1 cellular context compared by ENCODE assay signal in the genomic region with DNA sequence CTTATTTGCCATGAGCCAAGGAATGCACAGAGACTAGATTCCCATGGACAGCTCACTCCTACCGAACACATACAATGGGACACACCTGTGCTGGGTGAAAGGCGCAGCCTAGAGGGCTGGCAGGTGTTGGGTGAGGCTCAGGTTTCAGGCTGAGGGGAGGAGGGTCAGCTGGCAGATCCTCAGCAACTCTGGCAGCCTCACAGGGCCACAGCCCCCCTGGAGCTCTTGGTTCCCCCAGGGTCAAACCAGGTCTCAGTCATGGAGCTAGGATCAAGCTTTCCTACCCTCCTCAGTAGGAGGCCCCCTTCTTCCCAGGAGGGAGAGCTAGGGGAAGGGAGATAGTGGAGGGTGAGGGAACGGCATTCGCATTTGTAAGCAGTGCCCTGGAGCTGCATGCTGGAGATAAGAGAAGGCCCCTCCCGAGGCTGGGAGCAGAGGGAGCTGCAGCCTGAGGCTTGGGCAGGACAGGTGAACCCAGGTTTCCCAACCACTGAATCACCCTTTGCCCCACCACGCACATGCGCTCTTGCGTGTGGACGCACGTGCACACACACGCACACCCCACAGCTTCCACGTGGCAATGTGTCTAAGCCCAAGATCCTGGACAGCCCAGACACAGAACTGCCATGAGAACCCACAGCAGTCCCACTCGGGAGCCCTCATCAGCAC.
TF ChIP-seq lines count a peak whose summit lies in the region.

No MANE protein-coding gene starts in this region.

TF ChIP-seq in K562, 482 proteins besides CTCF, POLR2A, EP300 and RAD21 (continued from another document and continues in another):
- TF ChIP-seq, protein P1, sequence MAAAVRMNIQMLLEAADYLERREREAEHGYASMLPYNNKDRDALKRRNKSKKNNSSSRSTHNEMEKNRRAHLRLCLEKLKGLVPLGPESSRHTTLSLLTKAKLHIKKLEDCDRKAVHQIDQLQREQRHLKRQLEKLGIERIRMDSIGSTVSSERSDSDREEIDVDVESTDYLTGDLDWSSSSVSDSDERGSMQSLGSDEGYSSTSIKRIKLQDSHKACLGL (CRISPR knock-in tag; IDR thresholded peaks at IDR 0.05; ENCODE audit: borderline replicate concordance, poor library complexity, severe bottlenecking): no peak
- TF ChIP-seq ZNF586 (CRISPR knock-in tag; conservative IDR thresholded peaks at IDR 0.05) (no peak), TAF9B (IDR thresholded peaks at IDR 0.05; ENCODE audit: partially characterized antibody) (peak; percentile 11), KDM4B (IDR thresholded peaks at IDR 0.05; ENCODE audit: borderline replicate concordance in 2 of 2, low read depth in 1 of 2) (no peak), MBD2 (IDR thresholded peaks at IDR 0.05; ENCODE audit: borderline replicate concordance, low read depth) (peak; percentile 69; the same call in 1 of the 2 replicates), TSC22D4 (tag; IDR thresholded peaks at IDR 0.05) (no peak), ZNF3 (CRISPR knock-in tag; IDR thresholded peaks at IDR 0.05) (no peak), BRD4 (IDR thresholded peaks at IDR 0.05) (no peak), NCOA1 (IDR thresholded peaks at IDR 0.05; ENCODE audit: low read depth) (peak; percentile 87; the same call in 1 of the 2 replicates), ATF7 (IDR thresholded peaks at IDR 0.05) (peak; percentile 69), MECOM (CRISPR knock-in tag; IDR thresholded peaks at IDR 0.05) (no peak), RBM25 (IDR thresholded peaks at IDR 0.05; ENCODE audit: low read depth, low read length, severe bottlenecking) (no peak), ETV1 (tag; conservative IDR thresholded peaks at IDR 0.05; ENCODE audit: low read depth) (0 out of 2 replicates have a peak, but pooled peaks have one; percentile 33), HDAC2 (IDR thresholded peaks at IDR 0.05) (peak; percentile 84), KDM1A (IDR thresholded peaks at IDR 0.05) (peak; percentile 70 to 90), SUPT5H (IDR thresholded peaks at IDR 0.05) (no peak), KLF16 (IDR thresholded peaks at IDR 0.05) (peak; percentile 77), EGR1 (conservative IDR thresholded peaks at IDR 0.05) (no peak), RBM15 (IDR thresholded peaks at IDR 0.05; ENCODE audit: insufficient read depth, low read length) (no peak), HOXB6 (CRISPR knock-in tag; IDR thresholded peaks at IDR 0.05; ENCODE audit: borderline replicate concordance) (no peak), POLR2B (IDR thresholded peaks at IDR 0.05; ENCODE audit: low read depth, partially characterized antibody) (no peak), STAT5A (IDR thresholded peaks at IDR 0.05; ENCODE audit: borderline replicate concordance, low read length) (peak; percentile 79; the same call in 1 of the 2 replicates), YY1 (IDR thresholded peaks at IDR 0.05; ENCODE audit: borderline replicate concordance in 1 of 3, control insufficient read depth in 1 of 3, extremely low read depth in 1 of 3, insufficient read depth in 3 of 3, insufficient read length in 1 of 3, insufficient replicate concordance in 2 of 3, low read depth in 1 of 3, low read length in 2 of 3) (peak in 2 of 3 experiments; percentile 24 to 44), ZNF830 (CRISPR knock-in tag; IDR thresholded peaks at IDR 0.05) (no peak), NEUROD1 (IDR thresholded peaks at IDR 0.05; ENCODE audit: borderline replicate concordance, low read depth, low read length, partially characterized antibody) (peak; percentile 75), SAFB (IDR thresholded peaks at IDR 0.05; ENCODE audit: borderline replicate concordance, low read depth, low read length) (no peak), KAT7 (CRISPR knock-in tag; IDR thresholded peaks at IDR 0.05; ENCODE audit: borderline replicate concordance) (no peak), POLR2G (IDR thresholded peaks at IDR 0.05; ENCODE audit: low read depth, low read length) (no peak), HMG20B (CRISPR knock-in tag; IDR thresholded peaks at IDR 0.05) (no peak), EHMT2 (IDR thresholded peaks at IDR 0.05) (0 out of 2 replicates have a peak, but pooled peaks have one; percentile 36), ZNF282 (CRISPR knock-in tag; IDR thresholded peaks at IDR 0.05) (no peak)
- TF ChIP-seq, protein P2, sequence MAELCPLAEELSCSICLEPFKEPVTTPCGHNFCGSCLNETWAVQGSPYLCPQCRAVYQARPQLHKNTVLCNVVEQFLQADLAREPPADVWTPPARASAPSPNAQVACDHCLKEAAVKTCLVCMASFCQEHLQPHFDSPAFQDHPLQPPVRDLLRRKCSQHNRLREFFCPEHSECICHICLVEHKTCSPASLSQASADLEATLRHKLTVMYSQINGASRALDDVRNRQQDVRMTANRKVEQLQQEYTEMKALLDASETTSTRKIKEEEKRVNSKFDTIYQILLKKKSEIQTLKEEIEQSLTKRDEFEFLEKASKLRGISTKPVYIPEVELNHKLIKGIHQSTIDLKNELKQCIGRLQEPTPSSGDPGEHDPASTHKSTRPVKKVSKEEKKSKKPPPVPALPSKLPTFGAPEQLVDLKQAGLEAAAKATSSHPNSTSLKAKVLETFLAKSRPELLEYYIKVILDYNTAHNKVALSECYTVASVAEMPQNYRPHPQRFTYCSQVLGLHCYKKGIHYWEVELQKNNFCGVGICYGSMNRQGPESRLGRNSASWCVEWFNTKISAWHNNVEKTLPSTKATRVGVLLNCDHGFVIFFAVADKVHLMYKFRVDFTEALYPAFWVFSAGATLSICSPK (IDR thresholded peaks at IDR 0.05; ENCODE audit: borderline replicate concordance): no peak
- TF ChIP-seq, protein P3, sequence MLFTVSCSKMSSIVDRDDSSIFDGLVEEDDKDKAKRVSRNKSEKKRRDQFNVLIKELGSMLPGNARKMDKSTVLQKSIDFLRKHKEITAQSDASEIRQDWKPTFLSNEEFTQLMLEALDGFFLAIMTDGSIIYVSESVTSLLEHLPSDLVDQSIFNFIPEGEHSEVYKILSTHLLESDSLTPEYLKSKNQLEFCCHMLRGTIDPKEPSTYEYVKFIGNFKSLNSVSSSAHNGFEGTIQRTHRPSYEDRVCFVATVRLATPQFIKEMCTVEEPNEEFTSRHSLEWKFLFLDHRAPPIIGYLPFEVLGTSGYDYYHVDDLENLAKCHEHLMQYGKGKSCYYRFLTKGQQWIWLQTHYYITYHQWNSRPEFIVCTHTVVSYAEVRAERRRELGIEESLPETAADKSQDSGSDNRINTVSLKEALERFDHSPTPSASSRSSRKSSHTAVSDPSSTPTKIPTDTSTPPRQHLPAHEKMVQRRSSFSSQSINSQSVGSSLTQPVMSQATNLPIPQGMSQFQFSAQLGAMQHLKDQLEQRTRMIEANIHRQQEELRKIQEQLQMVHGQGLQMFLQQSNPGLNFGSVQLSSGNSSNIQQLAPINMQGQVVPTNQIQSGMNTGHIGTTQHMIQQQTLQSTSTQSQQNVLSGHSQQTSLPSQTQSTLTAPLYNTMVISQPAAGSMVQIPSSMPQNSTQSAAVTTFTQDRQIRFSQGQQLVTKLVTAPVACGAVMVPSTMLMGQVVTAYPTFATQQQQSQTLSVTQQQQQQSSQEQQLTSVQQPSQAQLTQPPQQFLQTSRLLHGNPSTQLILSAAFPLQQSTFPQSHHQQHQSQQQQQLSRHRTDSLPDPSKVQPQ (CRISPR knock-in tag; IDR thresholded peaks at IDR 0.05; ENCODE audit: borderline replicate concordance): no peak
- TF ChIP-seq, protein P4, sequence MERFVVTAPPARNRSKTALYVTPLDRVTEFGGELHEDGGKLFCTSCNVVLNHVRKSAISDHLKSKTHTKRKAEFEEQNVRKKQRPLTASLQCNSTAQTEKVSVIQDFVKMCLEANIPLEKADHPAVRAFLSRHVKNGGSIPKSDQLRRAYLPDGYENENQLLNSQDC (CRISPR knock-in tag; IDR thresholded peaks at IDR 0.05): no peak
- TF ChIP-seq, protein P5, sequence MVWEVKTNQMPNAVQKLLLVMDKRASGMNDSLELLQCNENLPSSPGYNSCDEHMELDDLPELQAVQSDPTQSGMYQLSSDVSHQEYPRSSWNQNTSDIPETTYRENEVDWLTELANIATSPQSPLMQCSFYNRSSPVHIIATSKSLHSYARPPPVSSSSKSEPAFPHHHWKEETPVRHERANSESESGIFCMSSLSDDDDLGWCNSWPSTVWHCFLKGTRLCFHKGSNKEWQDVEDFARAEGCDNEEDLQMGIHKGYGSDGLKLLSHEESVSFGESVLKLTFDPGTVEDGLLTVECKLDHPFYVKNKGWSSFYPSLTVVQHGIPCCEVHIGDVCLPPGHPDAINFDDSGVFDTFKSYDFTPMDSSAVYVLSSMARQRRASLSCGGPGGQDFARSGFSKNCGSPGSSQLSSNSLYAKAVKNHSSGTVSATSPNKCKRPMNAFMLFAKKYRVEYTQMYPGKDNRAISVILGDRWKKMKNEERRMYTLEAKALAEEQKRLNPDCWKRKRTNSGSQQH (CRISPR knock-in tag; IDR thresholded peaks at IDR 0.05): no peak
- TF ChIP-seq, protein P6, sequence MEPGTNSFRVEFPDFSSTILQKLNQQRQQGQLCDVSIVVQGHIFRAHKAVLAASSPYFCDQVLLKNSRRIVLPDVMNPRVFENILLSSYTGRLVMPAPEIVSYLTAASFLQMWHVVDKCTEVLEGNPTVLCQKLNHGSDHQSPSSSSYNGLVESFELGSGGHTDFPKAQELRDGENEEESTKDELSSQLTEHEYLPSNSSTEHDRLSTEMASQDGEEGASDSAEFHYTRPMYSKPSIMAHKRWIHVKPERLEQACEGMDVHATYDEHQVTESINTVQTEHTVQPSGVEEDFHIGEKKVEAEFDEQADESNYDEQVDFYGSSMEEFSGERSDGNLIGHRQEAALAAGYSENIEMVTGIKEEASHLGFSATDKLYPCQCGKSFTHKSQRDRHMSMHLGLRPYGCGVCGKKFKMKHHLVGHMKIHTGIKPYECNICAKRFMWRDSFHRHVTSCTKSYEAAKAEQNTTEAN (CRISPR knock-in tag; IDR thresholded peaks at IDR 0.05): no peak
- TF ChIP-seq, protein P7, sequence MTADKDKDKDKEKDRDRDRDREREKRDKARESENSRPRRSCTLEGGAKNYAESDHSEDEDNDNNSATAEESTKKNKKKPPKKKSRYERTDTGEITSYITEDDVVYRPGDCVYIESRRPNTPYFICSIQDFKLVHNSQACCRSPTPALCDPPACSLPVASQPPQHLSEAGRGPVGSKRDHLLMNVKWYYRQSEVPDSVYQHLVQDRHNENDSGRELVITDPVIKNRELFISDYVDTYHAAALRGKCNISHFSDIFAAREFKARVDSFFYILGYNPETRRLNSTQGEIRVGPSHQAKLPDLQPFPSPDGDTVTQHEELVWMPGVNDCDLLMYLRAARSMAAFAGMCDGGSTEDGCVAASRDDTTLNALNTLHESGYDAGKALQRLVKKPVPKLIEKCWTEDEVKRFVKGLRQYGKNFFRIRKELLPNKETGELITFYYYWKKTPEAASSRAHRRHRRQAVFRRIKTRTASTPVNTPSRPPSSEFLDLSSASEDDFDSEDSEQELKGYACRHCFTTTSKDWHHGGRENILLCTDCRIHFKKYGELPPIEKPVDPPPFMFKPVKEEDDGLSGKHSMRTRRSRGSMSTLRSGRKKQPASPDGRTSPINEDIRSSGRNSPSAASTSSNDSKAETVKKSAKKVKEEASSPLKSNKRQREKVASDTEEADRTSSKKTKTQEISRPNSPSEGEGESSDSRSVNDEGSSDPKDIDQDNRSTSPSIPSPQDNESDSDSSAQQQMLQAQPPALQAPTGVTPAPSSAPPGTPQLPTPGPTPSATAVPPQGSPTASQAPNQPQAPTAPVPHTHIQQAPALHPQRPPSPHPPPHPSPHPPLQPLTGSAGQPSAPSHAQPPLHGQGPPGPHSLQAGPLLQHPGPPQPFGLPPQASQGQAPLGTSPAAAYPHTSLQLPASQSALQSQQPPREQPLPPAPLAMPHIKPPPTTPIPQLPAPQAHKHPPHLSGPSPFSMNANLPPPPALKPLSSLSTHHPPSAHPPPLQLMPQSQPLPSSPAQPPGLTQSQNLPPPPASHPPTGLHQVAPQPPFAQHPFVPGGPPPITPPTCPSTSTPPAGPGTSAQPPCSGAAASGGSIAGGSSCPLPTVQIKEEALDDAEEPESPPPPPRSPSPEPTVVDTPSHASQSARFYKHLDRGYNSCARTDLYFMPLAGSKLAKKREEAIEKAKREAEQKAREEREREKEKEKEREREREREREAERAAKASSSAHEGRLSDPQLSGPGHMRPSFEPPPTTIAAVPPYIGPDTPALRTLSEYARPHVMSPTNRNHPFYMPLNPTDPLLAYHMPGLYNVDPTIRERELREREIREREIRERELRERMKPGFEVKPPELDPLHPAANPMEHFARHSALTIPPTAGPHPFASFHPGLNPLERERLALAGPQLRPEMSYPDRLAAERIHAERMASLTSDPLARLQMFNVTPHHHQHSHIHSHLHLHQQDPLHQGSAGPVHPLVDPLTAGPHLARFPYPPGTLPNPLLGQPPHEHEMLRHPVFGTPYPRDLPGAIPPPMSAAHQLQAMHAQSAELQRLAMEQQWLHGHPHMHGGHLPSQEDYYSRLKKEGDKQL (CRISPR knock-in tag; IDR thresholded peaks at IDR 0.05; ENCODE audit: borderline replicate concordance): no peak
- TF ChIP-seq, protein P8, sequence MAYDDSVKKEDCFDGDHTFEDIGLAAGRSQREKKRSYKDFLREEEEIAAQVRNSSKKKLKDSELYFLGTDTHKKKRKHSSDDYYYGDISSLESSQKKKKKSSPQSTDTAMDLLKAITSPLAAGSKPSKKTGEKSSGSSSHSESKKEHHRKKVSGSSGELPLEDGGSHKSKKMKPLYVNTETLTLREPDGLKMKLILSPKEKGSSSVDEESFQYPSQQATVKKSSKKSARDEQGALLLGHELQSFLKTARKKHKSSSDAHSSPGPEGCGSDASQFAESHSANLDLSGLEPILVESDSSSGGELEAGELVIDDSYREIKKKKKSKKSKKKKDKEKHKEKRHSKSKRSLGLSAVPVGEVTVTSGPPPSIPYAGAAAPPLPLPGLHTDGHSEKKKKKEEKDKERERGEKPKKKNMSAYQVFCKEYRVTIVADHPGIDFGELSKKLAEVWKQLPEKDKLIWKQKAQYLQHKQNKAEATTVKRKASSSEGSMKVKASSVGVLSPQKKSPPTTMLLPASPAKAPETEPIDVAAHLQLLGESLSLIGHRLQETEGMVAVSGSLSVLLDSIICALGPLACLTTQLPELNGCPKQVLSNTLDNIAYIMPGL (CRISPR knock-in tag; IDR thresholded peaks at IDR 0.05): no peak
- TF ChIP-seq, protein P9, sequence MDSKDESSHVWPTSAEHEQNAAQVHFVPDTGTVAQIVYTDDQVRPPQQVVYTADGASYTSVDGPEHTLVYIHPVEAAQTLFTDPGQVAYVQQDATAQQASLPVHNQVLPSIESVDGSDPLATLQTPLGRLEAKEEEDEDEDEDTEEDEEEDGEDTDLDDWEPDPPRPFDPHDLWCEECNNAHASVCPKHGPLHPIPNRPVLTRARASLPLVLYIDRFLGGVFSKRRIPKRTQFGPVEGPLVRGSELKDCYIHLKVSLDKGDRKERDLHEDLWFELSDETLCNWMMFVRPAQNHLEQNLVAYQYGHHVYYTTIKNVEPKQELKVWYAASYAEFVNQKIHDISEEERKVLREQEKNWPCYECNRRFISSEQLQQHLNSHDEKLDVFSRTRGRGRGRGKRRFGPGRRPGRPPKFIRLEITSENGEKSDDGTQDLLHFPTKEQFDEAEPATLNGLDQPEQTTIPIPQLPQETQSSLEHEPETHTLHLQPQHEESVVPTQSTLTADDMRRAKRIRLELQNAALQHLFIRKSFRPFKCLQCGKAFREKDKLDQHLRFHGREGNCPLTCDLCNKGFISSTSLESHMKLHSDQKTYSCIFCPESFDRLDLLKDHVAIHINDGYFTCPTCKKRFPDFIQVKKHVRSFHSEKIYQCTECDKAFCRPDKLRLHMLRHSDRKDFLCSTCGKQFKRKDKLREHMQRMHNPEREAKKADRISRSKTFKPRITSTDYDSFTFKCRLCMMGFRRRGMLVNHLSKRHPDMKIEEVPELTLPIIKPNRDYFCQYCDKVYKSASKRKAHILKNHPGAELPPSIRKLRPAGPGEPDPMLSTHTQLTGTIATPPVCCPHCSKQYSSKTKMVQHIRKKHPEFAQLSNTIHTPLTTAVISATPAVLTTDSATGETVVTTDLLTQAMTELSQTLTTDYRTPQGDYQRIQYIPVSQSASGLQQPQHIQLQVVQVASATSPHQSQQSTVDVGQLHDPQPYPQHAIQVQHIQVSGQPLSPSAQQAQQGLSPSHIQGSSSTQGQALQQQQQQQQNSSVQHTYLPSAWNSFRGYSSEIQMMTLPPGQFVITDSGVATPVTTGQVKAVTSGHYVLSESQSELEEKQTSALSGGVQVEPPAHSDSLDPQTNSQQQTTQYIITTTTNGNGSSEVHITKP (IDR thresholded peaks at IDR 0.05; ENCODE audit: partially characterized antibody): peak; percentile 14
